Comparison of ENCODE assay signal across 25 cellular contexts in the genomic region with DNA sequence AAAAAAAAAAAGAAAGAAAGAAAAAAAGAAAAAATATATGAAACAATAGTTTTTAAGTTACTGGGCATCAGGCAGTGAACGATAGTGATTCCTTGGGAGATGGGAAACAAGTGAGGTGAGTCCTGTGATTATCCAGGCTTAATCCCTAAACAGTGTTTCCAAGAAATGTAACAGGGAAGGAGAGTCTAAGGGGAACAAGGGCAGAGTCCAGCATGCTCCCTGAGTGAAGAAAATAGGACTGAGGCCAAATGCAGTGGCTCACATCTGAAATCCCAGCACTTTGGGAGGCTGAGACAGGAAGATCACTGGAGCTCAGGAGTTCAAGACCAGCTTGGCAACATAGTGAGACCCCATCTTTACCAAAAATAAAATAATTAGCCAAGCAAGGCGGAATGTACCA. TPM values are rescaled to one million over a fixed set of nuclear protein-coding genes. Genes with fewer than 3 reads are reported as not detected.
A peak's percentile ranks its signal among the peaks of the same experiment; 100 is the strongest.
DNase-seq lines count a peak whose midpoint lies in the region; ATAC-seq and TF ChIP-seq lines count a peak whose summit lies in the region.
"Had no signal": no experiment of that assay in that cellular context is flagged by ENCODE, and none has a peak within 500 bp of the region (broad histone marks: within the 10 kb centered on the region; RNA-seq: fewer than 3 reads in every experiment).

No MANE protein-coding gene starts in this region.

- intact Hi-C loops in left ventricle myocardium superior (cut with micrococcal nuclease) (no loop called here), heart right ventricle (cut with DNase I) (no loop called here), stomach (cut with DNase I; ENCODE audit: low total_unique reads) (no loop called here)

- H3K4me1 ChIP-seq in heart right ventricle (peaks cover 0 to 28% (median 11%) of the 10 kb centered on the region in 9 donors), stomach (peaks cover 0 to 5% (median 0%) of the 10 kb centered on the region in 4 donors)
- H3K4me1 ChIP-seq: left lung had no signal

- peak overlapping the region; percentile 80 for H3K27ac Mint-ChIP-seq in central memory CD8-positive, alpha-beta T cell (ENCODE audit: low read depth)
- H3K27ac Mint-ChIP-seq: activated CD4-positive, alpha-beta memory T cell treated with anti-CD3 and anti-CD28 coated beads, Interleukin-2, amount 10 ng/mL, durations not matched to agents 7 days and 5 days; activated naive CD4-positive, alpha-beta T cell treated with anti-CD3 and anti-CD28 coated beads, Interleukin-2, amount 10 ng/mL, durations not matched to agents 7 days and 5 days; activated T-cell treated with anti-CD3 and anti-CD28 coated beads, Interleukin-2, amount 50 U/mL, for 24 hours; CD8-positive, alpha-beta T cell; IgD-negative memory B cell had no signal

- ATAC-seq in left ventricle myocardium superior (peak; percentile 19), heart right ventricle (no peak)
- ATAC-seq in central memory CD8-positive, alpha-beta T cell (replicated peaks; ENCODE audit: extremely low read depth, poor library complexity, severe bottlenecking): no peak
- ATAC-seq: CD8-positive, alpha-beta T cell; gastroesophageal sphincter; left lung had no signal

- H3K4me1 Mint-ChIP-seq in central memory CD8-positive, alpha-beta T cell: peaks cover 22% of the 10 kb centered on the region
- H3K4me1 Mint-ChIP-seq: activated naive CD4-positive, alpha-beta T cell treated with anti-CD3 and anti-CD28 coated beads, Interleukin-2, amount 10 ng/mL, durations not matched to agents 7 days and 5 days had no signal

- H3K4me3 Mint-ChIP-seq in central memory CD8-positive, alpha-beta T cell: no peak overlapping the region
- H3K4me3 Mint-ChIP-seq: activated CD4-positive, alpha-beta memory T cell treated with anti-CD3 and anti-CD28 coated beads, Interleukin-2, amount 10 ng/mL, durations not matched to agents 7 days and 5 days; activated naive CD4-positive, alpha-beta T cell treated with anti-CD3 and anti-CD28 coated beads, Interleukin-2, amount 10 ng/mL, durations not matched to agents 7 days and 5 days; activated T-cell treated with anti-CD3 and anti-CD28 coated beads, Interleukin-2, amount 50 U/mL, for 24 hours; CD8-positive, alpha-beta T cell; IgD-negative memory B cell had no signal

- no peak overlapping the region for H3K4me3 ChIP-seq in heart right ventricle
- H3K4me3 ChIP-seq in stomach: no peak overlapping the region
- H3K4me3 ChIP-seq: ascending aorta, gastroesophageal sphincter, left lung, ovary, skin epidermis had no signal

- peaks cover 42% of the 10 kb centered on the region for H3K36me3 Mint-ChIP-seq in central memory CD8-positive, alpha-beta T cell (ENCODE audit: insufficient read depth)

- H3K9me3 Mint-ChIP-seq in central memory CD8-positive, alpha-beta T cell: no peaks in the 10 kb centered on the region
- H3K9me3 Mint-ChIP-seq: activated CD4-positive, alpha-beta memory T cell treated with anti-CD3 and anti-CD28 coated beads, Interleukin-2, amount 10 ng/mL, durations not matched to agents 7 days and 5 days; activated naive CD4-positive, alpha-beta T cell treated with anti-CD3 and anti-CD28 coated beads, Interleukin-2, amount 10 ng/mL, durations not matched to agents 7 days and 5 days; activated T-cell treated with anti-CD3 and anti-CD28 coated beads, Interleukin-2, amount 50 U/mL, for 24 hours; CD8-positive, alpha-beta T cell; IgD-negative memory B cell had no signal

- peaks cover 0 to 73% (median 10%) of the 10 kb centered on the region in 9 donors for H3K36me3 ChIP-seq in heart right ventricle
- H3K36me3 ChIP-seq in stomach: peaks cover 11 to 71% (median 67%) of the 10 kb centered on the region in 4 donors
- H3K36me3 ChIP-seq: ovary had no signal

- no peak for TF ChIP-seq POLR2A in stomach (IDR thresholded peaks at IDR 0.05)

- H3K27me3 ChIP-seq in heart right ventricle: no peaks in the 10 kb centered on the region
- H3K27me3 ChIP-seq in stomach: no peaks in the 10 kb centered on the region
- H3K27me3 ChIP-seq: ascending aorta, gastroesophageal sphincter, left lung, ovary had no signal

- peak overlapping the region in 3 of 10 donors; percentile 45 to 73 (median 45) for H3K27ac ChIP-seq in heart right ventricle
- no peak overlapping the region for H3K27ac ChIP-seq in stomach
- H3K27ac ChIP-seq: ascending aorta, gastroesophageal sphincter, left lung, ovary, skin epidermis, VCaP had no signal

- 93 to 98% methylated on average over 2 of the region's 2 CpGs for WGBS in heart right ventricle, 2 donors
- WGBS in stomach, 5 donors: 91 to 100% (median 94%) methylated on average over 2 of the region's 2 CpGs

- TF ChIP-seq CTCF in heart right ventricle (IDR thresholded peaks at IDR 0.05) (no peak), stomach (IDR thresholded peaks at IDR 0.05) (no peak)

- no peak for TF ChIP-seq EP300 in stomach (IDR thresholded peaks at IDR 0.05)

- H3K27me3 Mint-ChIP-seq in central memory CD8-positive, alpha-beta T cell: no peaks in the 10 kb centered on the region
- H3K27me3 Mint-ChIP-seq: activated CD4-positive, alpha-beta memory T cell treated with anti-CD3 and anti-CD28 coated beads, Interleukin-2, amount 10 ng/mL, durations not matched to agents 7 days and 5 days; activated naive CD4-positive, alpha-beta T cell treated with anti-CD3 and anti-CD28 coated beads, Interleukin-2, amount 10 ng/mL, durations not matched to agents 7 days and 5 days; activated T-cell treated with anti-CD3 and anti-CD28 coated beads, Interleukin-2, amount 50 U/mL, for 24 hours; IgD-negative memory B cell had no signal

- H3K9me3 ChIP-seq in heart right ventricle (no peaks in the 10 kb centered on the region), stomach (no peaks in the 10 kb centered on the region)
- H3K9me3 ChIP-seq: ascending aorta, gastroesophageal sphincter, left lung, ovary had no signal

- DNase-seq in left ventricle myocardium superior (no peak), heart right ventricle (no peak), medulla oblongata (ENCODE audit: extremely low spot score) (peak; percentile 17), stomach (no peak), DMS114 treated with DMSO at 0.1 percent for 48 hours (lab: John Stamatoyannopoulos, UW; ENCODE audit: unreplicated experiment) (no peak), HPDE6-E6E7 (ENCODE audit: extremely low spot score) (no peak), hippocampal formation (lab: John Stamatoyannopoulos, UW) (no peak)
- no peak for DNase-seq in central memory CD8-positive, alpha-beta T cell (ENCODE audit: low spot score in 2 of 2)
- DNase-seq: activated CD4-positive, alpha-beta memory T cell treated with anti-CD3 and anti-CD28 coated beads, Interleukin-2, amount 10 ng/mL, durations not matched to agents 7 days and 5 days; activated naive CD4-positive, alpha-beta T cell treated with anti-CD3 and anti-CD28 coated beads, Interleukin-2, amount 10 ng/mL, durations not matched to agents 7 days and 5 days; activated T-cell treated with anti-CD3 and anti-CD28 coated beads, Interleukin-2, amount 50 U/mL, for 24 hours; CD8-positive, alpha-beta T cell; DMS79; left lung; NCI-H1694 treated with DMSO at 0.1 percent for 48 hours; NCI-H345; NK-92 treated with Interleukin-12 subunit alpha and Interleukin-12 subunit beta, amount 100 ng/mL, for 24 hours; ovary; stimulated activated CD8-positive, alpha-beta memory T cell treated with anti-CD3 and anti-CD28 coated beads, Interleukin-4, amount 100 ng/mL, for 48 hours had no signal

RNA-seq across cellular contexts. Expression of gene R3HDM2, which starts 40.7 kb away (rescaled TPM):
- total RNA-seq in left ventricle myocardium superior (54.4 TPM), heart right ventricle (100 to 1,000 TPM in 1 of 10 donors, 10 to 100 TPM in 9; 43.7 to 107 (median 82.9) TPM), stomach (10 to 100 TPM; 22.8 to 64.3 (median 30.5) TPM)
- polyA plus RNA-seq in heart right ventricle (10 to 100 TPM; 15.5 to 17.6 TPM), stomach (10 to 100 TPM; 12.4 to 18.6 (median 13.9) TPM)

RNA-seq across cellular contexts. Expression of gene INHBC, which starts 44.4 kb away (rescaled TPM):
- total RNA-seq in left ventricle myocardium superior: not detected
- total RNA-seq in heart right ventricle: under 1 TPM in 1 of 10 donors, not detected in 9; 0.13 TPM
- polyA plus RNA-seq in heart right ventricle: under 1 TPM in 1 of 2 donors, not detected in 1; 0.03 TPM
- total RNA-seq in stomach: under 1 TPM in 1 of 5 donors, not detected in 4; 0.37 TPM
- not detected for polyA plus RNA-seq in stomach
- total RNA-seq: activated CD4-positive, alpha-beta memory T cell treated with anti-CD3 and anti-CD28 coated beads, Interleukin-2, amount 10 ng/mL, durations not matched to agents 7 days and 5 days; ascending aorta; gastroesophageal sphincter; left lung; T-helper 1 cell treated with Interleukin-12 subunit alpha and Interleukin-12 subunit beta and Interleukin-4 antibody, amounts not matched to agents 30 ng/mL and 1 ng/mL, for 36 hours had no signal
- polyA plus RNA-seq: IgD-negative memory B cell had no signal
